In the genomic region with DNA sequence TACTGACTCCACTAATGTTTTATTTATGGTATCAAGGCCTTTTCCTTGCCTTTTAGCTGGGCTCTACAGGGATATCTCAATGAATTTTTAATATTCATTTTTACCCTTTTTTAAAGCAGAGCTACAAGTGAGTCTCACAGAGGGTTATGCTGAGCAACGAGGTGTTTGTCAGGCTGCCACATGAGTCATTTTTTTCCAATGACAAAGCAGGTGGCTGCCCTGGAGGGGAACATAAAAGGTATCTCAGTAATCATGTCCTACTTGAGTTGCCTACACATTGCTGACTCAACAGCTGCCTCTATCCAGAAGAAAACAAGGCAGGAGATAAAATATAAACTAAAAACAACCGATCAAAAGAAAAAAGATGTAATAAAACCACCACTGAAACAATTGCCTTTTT, we compare ENCODE assay signal across 19 cellular contexts.
DNase-seq lines count a peak whose midpoint lies in the region; ATAC-seq, FAIRE-seq and TF ChIP-seq lines count a peak whose summit lies in the region.
"Had no signal": no experiment of that assay in that cellular context is flagged by ENCODE, and none has a peak within 500 bp of the region (broad histone marks: within the 10 kb centered on the region; RNA-seq: fewer than 3 reads in every experiment).

No MANE protein-coding gene starts in this region.

- no peaks in the 10 kb centered on the region for H3K4me1 Mint-ChIP-seq in activated CD4-positive, alpha-beta T cell treated with anti-CD3 and anti-CD28 coated beads for 36 hours
- H3K4me1 Mint-ChIP-seq: stimulated activated memory B cell treated with anti-CD40 and anti-IgM and Interleukin-4, amounts not matched to agents 10 μg/mL and 1 μg/mL and 100 μg/mL, for 72 hours had no signal

- ATAC-seq in left lung, result peak; percentile 71
- no peak for ATAC-seq in activated CD4-positive, alpha-beta T cell treated with anti-CD3 and anti-CD28 coated beads for 36 hours
- ATAC-seq: body of pancreas; heart left ventricle; left colon; stimulated activated memory B cell treated with anti-CD40 and anti-IgM and Interleukin-4, amounts not matched to agents 10 μg/mL and 1 μg/mL and 100 μg/mL, for 72 hours had no signal

- no peak overlapping the region for H3K4me3 ChIP-seq in left lung
- H3K4me3 ChIP-seq: body of pancreas, esophagus squamous epithelium, heart left ventricle had no signal

- no peaks in the 10 kb centered on the region for H3K36me3 Mint-ChIP-seq in activated CD4-positive, alpha-beta T cell treated with anti-CD3 and anti-CD28 coated beads for 36 hours (ENCODE audit: low read depth)
- H3K36me3 Mint-ChIP-seq: stimulated activated memory B cell treated with anti-CD40 and anti-IgM and Interleukin-4, amounts not matched to agents 10 μg/mL and 1 μg/mL and 100 μg/mL, for 72 hours had no signal

- no peaks in the 10 kb centered on the region for H3K4me1 ChIP-seq in left lung
- H3K4me1 ChIP-seq: body of pancreas, heart left ventricle had no signal

- H3K27me3 Mint-ChIP-seq in activated CD4-positive, alpha-beta T cell treated with anti-CD3 and anti-CD28 coated beads for 36 hours, result no peaks in the 10 kb centered on the region
- H3K27me3 Mint-ChIP-seq: stimulated activated memory B cell treated with anti-CD40 and anti-IgM and Interleukin-4, amounts not matched to agents 10 μg/mL and 1 μg/mL and 100 μg/mL, for 72 hours had no signal

- no peaks in the 10 kb centered on the region for H3K27me3 ChIP-seq in left lung
- H3K27me3 ChIP-seq: body of pancreas, esophagus squamous epithelium, heart left ventricle had no signal

- intact Hi-C loops in left lung (cut with DNase I), result no loop called here
- intact Hi-C loops in activated CD4-positive, alpha-beta T cell treated with anti-CD3 and anti-CD28 coated beads for 36 hours (cut with DNase I, micrococcal nuclease), result no loop called here

- H3K27ac ChIP-seq in left lung, result no peak overlapping the region
- H3K27ac ChIP-seq: body of pancreas, esophagus squamous epithelium, heart left ventricle had no signal

- no peak for DNase-seq in H54 (ENCODE audit: insufficient read length, low spot score)
- DNase-seq in NCI-H2029 (lab: John Stamatoyannopoulos, UW), result peak; percentile 70
- peak; percentile 5 for DNase-seq in RPMI8226
- no peak for DNase-seq in left lung
- no peak for DNase-seq in mucosa of gallbladder (ENCODE audit: low spot score)
- no peak for DNase-seq in stimulated activated CD4-positive, alpha-beta T cell treated with anti-CD3 and anti-CD28 coated beads, Interleukin-15, amount 100 ng/mL, for 24 hours
- DNase-seq in activated CD4-positive, alpha-beta T cell treated with anti-CD3 and anti-CD28 coated beads for 36 hours, result no peak
- DNase-seq in central memory CD4-positive, alpha-beta T cell, result no peak
- DNase-seq: activated CD8-positive, alpha-beta memory T cell treated with anti-CD3 and anti-CD28 coated beads, Interleukin-2, amount 50 U/mL, for 48 hours; activated naive CD4-positive, alpha-beta T cell; C1 segment of cervical spinal cord; esophagus squamous epithelium; H7; heart left ventricle; left colon; Right ventricle myocardium superior; trophoblast cell had no signal

- H3K9me3 Mint-ChIP-seq in activated CD4-positive, alpha-beta T cell treated with anti-CD3 and anti-CD28 coated beads for 36 hours (ENCODE audit: low read depth), result peaks cover 7% of the 10 kb centered on the region
- H3K9me3 Mint-ChIP-seq: stimulated activated memory B cell treated with anti-CD40 and anti-IgM and Interleukin-4, amounts not matched to agents 10 μg/mL and 1 μg/mL and 100 μg/mL, for 72 hours had no signal

- FAIRE-seq in H54 (lab: Jason Lieb, UNC), result peak; percentile 23

- no peak for TF ChIP-seq CTCF in left lung (IDR thresholded peaks at IDR 0.05)

- POLR2A ChIA-PET in activated CD4-positive, alpha-beta T cell treated with anti-CD3 and anti-CD28 coated beads for 36 hours (lab: Charles Lee), result no interaction called here

- H3K9me3 ChIP-seq in left lung, result peaks cover 0 to 8% of the 10 kb centered on the region in 2 donors
- H3K9me3 ChIP-seq: body of pancreas, esophagus squamous epithelium had no signal

- no peak overlapping the region for H3K27ac Mint-ChIP-seq in activated CD4-positive, alpha-beta T cell treated with anti-CD3 and anti-CD28 coated beads for 36 hours
- H3K27ac Mint-ChIP-seq: stimulated activated memory B cell treated with anti-CD40 and anti-IgM and Interleukin-4, amounts not matched to agents 10 μg/mL and 1 μg/mL and 100 μg/mL, for 72 hours had no signal

- no peak overlapping the region for H3K4me3 Mint-ChIP-seq in activated CD4-positive, alpha-beta T cell treated with anti-CD3 and anti-CD28 coated beads for 36 hours
- H3K4me3 Mint-ChIP-seq: stimulated activated memory B cell treated with anti-CD40 and anti-IgM and Interleukin-4, amounts not matched to agents 10 μg/mL and 1 μg/mL and 100 μg/mL, for 72 hours had no signal

- no peaks in the 10 kb centered on the region for H3K36me3 ChIP-seq in left lung
- H3K36me3 ChIP-seq: esophagus squamous epithelium, heart left ventricle had no signal

- CTCF ChIA-PET in activated CD4-positive, alpha-beta T cell treated with anti-CD3 and anti-CD28 coated beads for 36 hours (lab: Charles Lee), result interaction anchor here (0.6 kb wide), 1 partner anchor 832 kb away, joined by 3 read pairs; no protein-coding TSS in a partner anchor

- TF ChIP-seq POLR2A in H54 (IDR thresholded peaks at IDR 0.05; ENCODE audit: low read depth, low read length), result no peak

Comparison
In these comparisons a context has a peak if more than half of its experiments do, and no peak if none do; other contexts are left out.
1. DNase-seq: peak in NCI-H2029 (single experiment) and RPMI8226 (single experiment); none in H54 (single experiment), left lung (0 of 2), mucosa of gallbladder (single experiment), stimulated activated CD4-positive, alpha-beta T cell treated with anti-CD3 and anti-CD28 coated beads, Interleukin-15, amount 100 ng/mL, for 24 hours (single experiment), activated CD4-positive, alpha-beta T cell treated with anti-CD3 and anti-CD28 coated beads for 36 hours (single experiment) and central memory CD4-positive, alpha-beta T cell (single experiment).